Comparison of ENCODE assay signal across 8 cellular contexts in the genomic region with DNA sequence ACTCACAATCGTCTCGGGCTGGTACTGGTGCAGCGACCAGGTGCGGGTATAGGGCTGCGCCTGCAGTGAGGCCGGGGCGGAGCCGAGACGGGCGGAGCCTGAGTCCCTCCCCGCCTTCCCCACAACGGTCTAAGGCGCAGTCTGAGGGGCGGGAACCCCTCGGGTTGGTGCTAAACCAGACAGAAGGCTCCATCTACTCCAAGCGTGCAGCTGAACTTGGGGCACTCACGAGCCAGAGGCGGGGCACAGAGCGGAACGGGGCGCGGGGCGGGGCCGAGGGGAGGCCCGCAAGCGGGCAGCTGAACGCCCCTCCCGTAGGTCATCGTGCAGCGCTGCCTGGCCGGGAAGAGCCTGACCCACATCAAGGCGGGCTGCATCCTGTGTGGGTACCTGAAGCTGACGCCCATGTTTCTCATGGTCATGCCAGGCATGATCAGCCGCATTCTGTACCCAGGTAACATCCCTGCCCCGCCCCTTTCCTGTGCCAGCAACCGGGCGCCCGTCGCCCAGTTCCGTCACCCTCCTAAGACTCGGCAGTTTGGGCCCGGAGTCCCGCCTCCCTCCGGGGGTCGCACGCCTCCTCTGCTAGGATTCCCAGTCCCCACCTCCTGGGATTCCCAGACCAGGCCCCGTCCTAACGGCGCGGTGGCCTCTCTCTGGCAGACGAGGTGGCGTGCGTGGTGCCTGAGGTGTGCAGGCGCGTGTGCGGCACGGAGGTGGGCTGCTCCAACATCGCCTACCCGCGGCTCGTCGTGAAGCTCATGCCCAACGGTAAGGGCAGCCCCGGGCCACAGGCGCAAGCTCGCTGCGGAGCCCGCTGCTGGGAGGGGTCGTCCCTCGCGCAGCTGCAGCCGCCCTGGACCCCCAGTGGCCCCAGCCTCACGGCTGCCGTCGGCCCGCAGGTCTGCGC. TPM values are rescaled to one million over a fixed set of nuclear protein-coding genes. Genes with fewer than 3 reads are reported as not detected.
DNase-seq lines count a peak whose midpoint lies in the region; ATAC-seq and TF ChIP-seq lines count a peak whose summit lies in the region.

No MANE protein-coding gene starts in this region.

- H3K4me1 ChIP-seq in Panc1 (ENCODE audit: control insufficient read depth, insufficient read depth, low read length) (no peaks in the 10 kb centered on the region), psoas muscle (peaks cover 20% of the 10 kb centered on the region)

- no peaks in the 10 kb centered on the region for H3K9me3 ChIP-seq in Panc1 (ENCODE audit: control insufficient read depth, insufficient read depth, low read depth, low read length)
- H3K9me3 ChIP-seq in psoas muscle, result no peaks in the 10 kb centered on the region

- ATAC-seq in GM19023 (IDR thresholded peaks at IDR 0.05; ENCODE audit: unreplicated experiment) (peak; percentile 87), HG03378 (IDR thresholded peaks at IDR 0.05; ENCODE audit: unreplicated experiment) (peak; percentile 68), Panc1 (peak; percentile 91), Right ventricle myocardium superior (ENCODE audit: poor library complexity) (peak; percentile 76), psoas muscle (peak; percentile 60 to 74 (median 66))

- CTCF ChIA-PET in Panc1 (lab: Charles Lee), result no interaction called here

- peak overlapping the region; percentile 54; the same call in 1 of the 2 replicates for H3K27ac ChIP-seq in Panc1 (ENCODE audit: low read length)
- no peak overlapping the region for H3K27ac ChIP-seq in psoas muscle

- H3K27me3 ChIP-seq in Panc1 (ENCODE audit: control insufficient read depth, insufficient read depth, low read length) (no peaks in the 10 kb centered on the region), psoas muscle (ENCODE audit: insufficient read depth in 3 of 3, low read length in 2 of 3) (peaks cover 0 to 43% (median 21%) of the 10 kb centered on the region in 3 donors)

- in situ Hi-C loops in Panc1 (cut with HindIII; ENCODE audit: low pct_unique_long_range_greater_than_20kb, low sequenced_read_pairs), result no loop called here

- TF ChIP-seq CTCF in Panc1 (IDR thresholded peaks at IDR 0.05) (no peak), psoas muscle (IDR thresholded peaks at IDR 0.05) (no peak)

- DNase-seq in AML-193 (lab: John Stamatoyannopoulos, UW), result peak; percentile 49 to 61
- no peak for DNase-seq in Panc1 (ENCODE audit: low read depth, low spot score)
- peak; percentile 72 for DNase-seq in activated gamma-delta T cell treated with Interleukin-2 at 50 U/mL for 16 hours
- DNase-seq in Right ventricle myocardium superior, result peak; percentile 72
- peak; percentile 49 to 64 for DNase-seq in psoas muscle
- DNase-seq in HCEC 1CT, result no peak

- peak overlapping the region; percentile 57 to 72 for H3K4me3 ChIP-seq in Panc1 (ENCODE audit: low read depth in 2 of 2, low read length in 2 of 2)
- peak overlapping the region; percentile 74 for H3K4me3 ChIP-seq in psoas muscle

- 1 to 2% (median 1%) methylated on average over 68 to 77 of the region's 77 CpGs for WGBS in psoas muscle, 3 donors

- POLR2A ChIA-PET in Panc1 (lab: Charles Lee), result no interaction called here

- intact Hi-C loops in Panc1 (cut with micrococcal nuclease; ENCODE audit: unreplicated experiment), result loop anchor here (10.0 kb wide), 1 partner anchor 187 kb away; no protein-coding TSS in a partner anchor
- intact Hi-C loops in Right ventricle myocardium superior (cut with DNase I), result no loop called here
- intact Hi-C loops in psoas muscle (cut with DNase I), result no loop called here

- no TSS peak for BruUV-seq in Panc1 (replicated peaks; lab: Mats Ljungman, UMichigan)

- H3K36me3 ChIP-seq in Panc1 (ENCODE audit: control insufficient read depth, insufficient read depth, low read length) (no peaks in the 10 kb centered on the region; the same call in 1 of the 2 replicates), psoas muscle (ENCODE audit: insufficient read depth in 1 of 2, low read depth in 1 of 2) (peaks cover 8 to 22% of the 10 kb centered on the region in 2 donors)

RNA-seq across cellular contexts. Expression of a gene that starts 5.1 kb away (rescaled TPM):
- 0.15 TPM for total RNA-seq in Panc1 (2021; ENCODE audit: unreplicated experiment)
- polyA plus RNA-seq in Panc1 (2012; ENCODE audit: insufficient read length), result 7.5 TPM
- not detected for total RNA-seq in Right ventricle myocardium superior
- total RNA-seq in psoas muscle, result not detected
- polyA plus RNA-seq in psoas muscle, result under 1 TPM; 0.08 to 0.35 (median 0.26) TPM

RNA-seq across cellular contexts. Expression of a gene that starts 16.0 kb away (rescaled TPM):
- total RNA-seq in Panc1 (2021; ENCODE audit: unreplicated experiment) (32.5 TPM), Right ventricle myocardium superior (13.2 TPM), psoas muscle (10 to 100 TPM in 1 of 4 donors, 1 to 10 TPM in 3; 8.3 to 11.5 (median 8.7) TPM)
- 55.7 TPM for polyA plus RNA-seq in Panc1 (2012; ENCODE audit: insufficient read length)
- polyA plus RNA-seq in psoas muscle, result 1 to 10 TPM; 4.5 to 7.0 (median 5.0) TPM

RNA-seq across cellular contexts. Expression of a gene that starts 20.2 kb away (rescaled TPM):
- total RNA-seq in Panc1 (2021; ENCODE audit: unreplicated experiment), result 47.4 TPM
- polyA plus RNA-seq in Panc1 (2012; ENCODE audit: insufficient read length), result 49.1 TPM
- total RNA-seq in Right ventricle myocardium superior, result 20.1 TPM
- total RNA-seq in psoas muscle, result 10 to 100 TPM in 3 of 4 donors, 1 to 10 TPM in 1; 6.9 to 16.2 (median 11.9) TPM
- polyA plus RNA-seq in psoas muscle, result 10 to 100 TPM in 1 of 3 donors, 1 to 10 TPM in 2; 8.1 to 12.0 (median 9.9) TPM

RNA-seq across cellular contexts. Expression of a gene that starts 28.7 kb away (rescaled TPM):
- total RNA-seq in Panc1 (2021; ENCODE audit: unreplicated experiment) (19.8 TPM), Right ventricle myocardium superior (5.8 TPM), psoas muscle (10 to 100 TPM; 10.1 to 18.7 (median 13.1) TPM)
- polyA plus RNA-seq in Panc1 (2012; ENCODE audit: insufficient read length), result 23.1 TPM
- polyA plus RNA-seq in psoas muscle, result 10 to 100 TPM in 1 of 3 donors, 1 to 10 TPM in 2; 6.5 to 11.7 (median 8.5) TPM

RNA-seq across cellular contexts. Expression of a gene that starts 39.7 kb away (rescaled TPM):
- total RNA-seq in Panc1 (2021; ENCODE audit: unreplicated experiment) (not detected), Right ventricle myocardium superior (not detected), psoas muscle (1 to 10 TPM in 1 of 4 donors, not detected in 3; 3.5 TPM)
- not detected for polyA plus RNA-seq in Panc1 (2012; ENCODE audit: insufficient read length)
- polyA plus RNA-seq in psoas muscle, result not detected

Comparison
In these comparisons a context has a peak if more than half of its experiments do, and no peak if none do; other contexts are left out.
1. DNase-seq: peak in AML-193 (2 of 2), activated gamma-delta T cell treated with Interleukin-2 at 50 U/mL for 16 hours (single experiment), Right ventricle myocardium superior (single experiment) and psoas muscle (2 of 2); none in Panc1 (single experiment) and HCEC 1CT (single experiment).
2. Peak in every context shown above with its lines, with median percentiles within 50 percentile points of each other: ATAC-seq.